Comparison of ENCODE assay signal across 14 cellular contexts in genomic region chr1:234260578-234260977, GRCh38.
DNase-seq lines count a peak whose midpoint lies in the region; ATAC-seq, FAIRE-seq and TF ChIP-seq lines count a peak whose summit lies in the region.
"Had no signal": no experiment of that assay in that cellular context is flagged by ENCODE, and none has a peak within 500 bp of the region (broad histone marks: within the 10 kb centered on the region; RNA-seq: fewer than 3 reads in every experiment).

No MANE protein-coding gene starts in this region.

- FAIRE-seq in endothelial cell of umbilical vein (lab: Jason Lieb, UNC), result no peak
- FAIRE-seq: endometrium had no signal

- no peaks in the 10 kb centered on the region for H3K9me1 ChIP-seq in endothelial cell of umbilical vein (replicated peaks; ENCODE audit: control insufficient read depth, extremely low read depth, insufficient read depth, low read length)

- no peaks in the 10 kb centered on the region for H4K20me1 ChIP-seq in endothelial cell of umbilical vein (replicated peaks; ENCODE audit: control insufficient read depth, extremely low read depth, insufficient read depth, low read length)

- H3K79me2 ChIP-seq in endothelial cell of umbilical vein (ENCODE audit: control insufficient read depth, insufficient read depth, low read length), result no peaks in the 10 kb centered on the region

- DNase-seq in MCF 10A (ENCODE audit: unreplicated experiment) (peak; percentile 90), breast epithelium (ENCODE audit: low spot score in 2 of 2) (no peak), SW480 (ENCODE audit: low spot score) (peak; percentile 23), endothelial cell of umbilical vein (ENCODE audit: low read depth, low spot score) (peak; percentile 1), dorsolateral prefrontal cortex (no peak), Caco-2 (no peak)
- DNase-seq in stimulated activated naive CD4-positive, alpha-beta T cell (lab: John Stamatoyannopoulos, UW), result no peak
- DNase-seq: AML-193, anterior cingulate cortex, NCI-H2107 had no signal

- H2AFZ ChIP-seq in endothelial cell of umbilical vein (ENCODE audit: low read depth, low read length), result no peak overlapping the region

- H3K9me3 ChIP-seq in breast epithelium (no peaks in the 10 kb centered on the region), endothelial cell of umbilical vein (replicated peaks; ENCODE audit: control insufficient read depth, insufficient read depth, low read length) (no peaks in the 10 kb centered on the region), Caco-2 (peaks cover 16% of the 10 kb centered on the region)
- H3K9me3 ChIP-seq: prostate gland, thoracic aorta had no signal

- H3K4me1 Mint-ChIP-seq in MCF 10A (ENCODE audit: insufficient read depth, unreplicated experiment) (peaks cover 30% of the 10 kb centered on the region), Caco-2 (ENCODE audit: low read depth, unreplicated experiment) (peaks cover 5% of the 10 kb centered on the region)

- dilution Hi-C loops in endothelial cell of umbilical vein (cut with MboI; ENCODE audit: extremely low pct_ligation_motif_present, low sequenced_read_pairs), result no loop called here

- POLR2A ChIA-PET in MCF 10A (lab: Yijun Ruan, JAX), result interaction anchor here (1.6 kb wide), 1 partner anchor 16 kb away, joined by 3 read pairs; no protein-coding TSS in a partner anchor
- POLR2A ChIA-PET in endothelial cell of umbilical vein (lab: Charles Lee), result no interaction called here
- POLR2A ChIA-PET in Caco-2 (lab: Charles Lee), result no interaction called here

- TF ChIP-seq POLR2A in breast epithelium (IDR thresholded peaks at IDR 0.05) (no peak), endothelial cell of umbilical vein (IDR thresholded peaks at IDR 0.05; ENCODE audit: low read depth, low read length) (no peak)

- CTCF ChIA-PET in MCF 10A (lab: Yijun Ruan, JAX), result interaction anchor here (0.6 to 3.1 kb wide), 4 partner anchors 47 to 107 kb away, joined by 3 to 23 read pairs (median 4); no protein-coding TSS in a partner anchor
- CTCF ChIA-PET in endothelial cell of umbilical vein (lab: Charles Lee), result no interaction called here
- CTCF ChIA-PET in Caco-2 (lab: Charles Lee), result no interaction called here

- H3K27me3 ChIP-seq in breast epithelium (no peaks in the 10 kb centered on the region), endothelial cell of umbilical vein (ENCODE audit: control insufficient read depth in 2 of 2, insufficient read depth in 2 of 2, low read length in 2 of 2) (no peaks in the 10 kb centered on the region), dorsolateral prefrontal cortex (peaks cover 0 to 7% (median 0%) of the 10 kb centered on the region in 45 donors), Caco-2 (replicated peaks; ENCODE audit: control insufficient read depth, insufficient read depth, low read length) (peaks cover 2% of the 10 kb centered on the region; the same call in 1 of the 2 replicates)

- H3K4me3 ChIP-seq in breast epithelium, result no peak overlapping the region
- no peak overlapping the region for H3K4me3 ChIP-seq in endothelial cell of umbilical vein (replicated peaks in 1 of 3; ENCODE audit: insufficient read depth in 1 of 3, low read depth in 1 of 3, low read length in 3 of 3)
- H3K4me3 ChIP-seq in dorsolateral prefrontal cortex, result no peak overlapping the region
- H3K4me3 ChIP-seq in Caco-2 (ENCODE audit: low read depth, low read length), result no peak overlapping the region
- H3K4me3 ChIP-seq: prostate gland, thoracic aorta had no signal

- no peak overlapping the region for H3K9ac ChIP-seq in endothelial cell of umbilical vein (replicated peaks; ENCODE audit: extremely low read depth, insufficient read depth, low read length)

- H3K36me3 Mint-ChIP-seq in MCF 10A (ENCODE audit: insufficient read depth, unreplicated experiment) (no peaks in the 10 kb centered on the region), Caco-2 (ENCODE audit: insufficient read depth, unreplicated experiment) (no peaks in the 10 kb centered on the region)

- no peak overlapping the region for H3K4me2 ChIP-seq in endothelial cell of umbilical vein (ENCODE audit: insufficient read depth, low read length)

- H3K4me1 ChIP-seq in breast epithelium (no peaks in the 10 kb centered on the region), endothelial cell of umbilical vein (ENCODE audit: control insufficient read depth, extremely low read depth, insufficient read depth, low read length) (no peaks in the 10 kb centered on the region), Caco-2 (no peaks in the 10 kb centered on the region)
- H3K4me1 ChIP-seq: prostate gland had no signal

- H3K9me3 Mint-ChIP-seq in MCF 10A (ENCODE audit: unreplicated experiment) (peaks cover 11% of the 10 kb centered on the region), Caco-2 (ENCODE audit: unreplicated experiment) (peaks cover 18% of the 10 kb centered on the region)

- H3K27ac Mint-ChIP-seq in MCF 10A (ENCODE audit: low read depth, unreplicated experiment) (peak overlapping the region; percentile 21), Caco-2 (ENCODE audit: unreplicated experiment) (no peak overlapping the region)

- no TSS peak for BruUV-seq in MCF 10A (replicated peaks; lab: Mats Ljungman, UMichigan)
- no TSS peak for BruUV-seq in endothelial cell of umbilical vein (replicated peaks; lab: Mats Ljungman, UMichigan)
- no TSS peak for BruUV-seq in Caco-2 (replicated peaks; lab: Mats Ljungman, UMichigan)

- H3K27ac ChIP-seq in breast epithelium, result no peak overlapping the region
- no peak overlapping the region for H3K27ac ChIP-seq in endothelial cell of umbilical vein (ENCODE audit: insufficient read depth, low read depth, low read length)
- H3K27ac ChIP-seq in dorsolateral prefrontal cortex, result peak overlapping the region in 1 of 59 donors; percentile 86
- H3K27ac ChIP-seq: prostate gland, thoracic aorta had no signal

- no peak for ATAC-seq in HG03457 (IDR thresholded peaks at IDR 0.05; ENCODE audit: unreplicated experiment)

- H3K4me3 Mint-ChIP-seq in MCF 10A (ENCODE audit: unreplicated experiment) (no peak overlapping the region), Caco-2 (ENCODE audit: unreplicated experiment) (no peak overlapping the region)

- intact Hi-C loops in MCF 10A (cut with micrococcal nuclease) (loop anchor here (1.0 kb wide), 1 partner anchor 74 kb away; no protein-coding TSS in a partner anchor), breast epithelium (cut with DNase I; ENCODE audit: low total_unique reads) (no loop called here), endothelial cell of umbilical vein (cut with micrococcal nuclease) (no loop called here), dorsolateral prefrontal cortex (cut with DNase I) (no loop called here), Caco-2 (cut with micrococcal nuclease; ENCODE audit: unreplicated experiment) (no loop called here)

- H3K36me3 ChIP-seq in breast epithelium, result no peaks in the 10 kb centered on the region
- H3K36me3 ChIP-seq in endothelial cell of umbilical vein (ENCODE audit: control insufficient read depth in 2 of 2, extremely low read depth in 1 of 2, insufficient read depth in 2 of 2, low read length in 2 of 2), result no peaks in the 10 kb centered on the region
- H3K36me3 ChIP-seq in Caco-2 (ENCODE audit: control insufficient read depth, insufficient read depth, low read length), result no peaks in the 10 kb centered on the region
- H3K36me3 ChIP-seq: prostate gland, thoracic aorta had no signal

- no peak for TF ChIP-seq CTCF in MCF 10A (IDR thresholded peaks at IDR 0.05; ENCODE audit: unreplicated experiment)
- TF ChIP-seq CTCF in breast epithelium (IDR thresholded peaks at IDR 0.05), result no peak
- TF ChIP-seq CTCF in endothelial cell of umbilical vein (IDR thresholded peaks at IDR 0.05; ENCODE audit: extremely low read depth in 1 of 2, insufficient read depth in 1 of 2, low read depth in 1 of 2, low read length in 2 of 2), result no peak
- TF ChIP-seq CTCF in dorsolateral prefrontal cortex (IDR thresholded peaks at IDR 0.05 in 54 of 56, conservative IDR thresholded peaks at IDR 0.05 in 2 of 56; ENCODE audit: low read depth in 1 of 56, partially characterized antibody in 56 of 56), result no peak
- no peak for TF ChIP-seq CTCF in Caco-2 (IDR thresholded peaks at IDR 0.05; ENCODE audit: insufficient read depth in 1 of 2, low read depth in 1 of 2, low read length in 1 of 2, severe bottlenecking in 1 of 2, unreplicated experiment in 1 of 2)

- H3K27me3 Mint-ChIP-seq in MCF 10A (ENCODE audit: insufficient read depth, unreplicated experiment) (no peaks in the 10 kb centered on the region), Caco-2 (ENCODE audit: insufficient read depth, unreplicated experiment) (peaks cover 21% of the 10 kb centered on the region)

TF ChIP-seq in endothelial cell of umbilical vein, 7 proteins besides CTCF, POLR2A, EP300 and RAD21:
- no peak for TF ChIP-seq POLR2AphosphoS5 (IDR thresholded peaks at IDR 0.05; ENCODE audit: insufficient read depth, low read depth, low read length)
- peak; percentile 16 for TF ChIP-seq FOS (IDR thresholded peaks at IDR 0.05; ENCODE audit: borderline replicate concordance, insufficient read depth, low read length)
- no peak for TF ChIP-seq EZH2 (IDR thresholded peaks at IDR 0.05; ENCODE audit: borderline replicate concordance, low read depth, low read length, severe bottlenecking)

Comparison
In these comparisons a context has a peak if more than half of its experiments do, and no peak if none do; other contexts are left out.
1. DNase-seq: peak in MCF 10A (single experiment), SW480 (single experiment) and endothelial cell of umbilical vein (single experiment); none in breast epithelium (0 of 2), stimulated activated naive CD4-positive, alpha-beta T cell (0 of 6), dorsolateral prefrontal cortex (0 of 10) and Caco-2 (0 of 2).